ENCODE assay signal across 18 cellular contexts in genomic region chr5:54669285-54669684, GRCh38.
DNase-seq lines count a peak whose midpoint lies in the region; ATAC-seq and TF ChIP-seq lines count a peak whose summit lies in the region.
"Had no signal": no experiment of that assay in that cellular context is flagged by ENCODE, and none has a peak within 500 bp of the region (broad histone marks: within the 10 kb centered on the region; RNA-seq: fewer than 3 reads in every experiment).

No MANE protein-coding gene starts in this region.

- peak overlapping the region in 2 of 11 experiments; percentile 32 to 74; a peak in 3 of 22 replicates for H3K9ac ChIP-seq in BLaER1 treated with 17β-estradiol and CSF1 and Interleukin-3, amounts not matched to agents 10 nM and 100 nM
- H3K9ac ChIP-seq: neural progenitor cell had no signal

- 0 out of 2 replicates have a peak overlapping the region, but pooled peaks have one; percentile 6 for H3K27ac Mint-ChIP-seq in HFFc6
- peak overlapping the region in 3 of 9 donors; percentile 44 to 58 (median 58) for H3K27ac Mint-ChIP-seq in naive thymus-derived CD4-positive, alpha-beta T cell
- H3K27ac Mint-ChIP-seq: activated naive CD8-positive, alpha-beta T cell; neural progenitor cell had no signal

- H3K4me3 Mint-ChIP-seq in HFFc6: no peak overlapping the region
- peak overlapping the region in 6 of 10 donors; percentile 20 to 60 (median 44) for H3K4me3 Mint-ChIP-seq in naive thymus-derived CD4-positive, alpha-beta T cell
- H3K4me3 Mint-ChIP-seq: neural progenitor cell had no signal

- DNase-seq in HFFc6 (no peak), dedifferentiated amniotic fluid mesenchymal stem cell (ENCODE audit: extremely low spot score) (peak; percentile 74), AG08395 (ENCODE audit: low spot score) (no peak), RWPE1 (ENCODE audit: low spot score) (no peak), kidney glomerular epithelial cell (lab: John Stamatoyannopoulos, UW) (no peak)
- DNase-seq in naive thymus-derived CD4-positive, alpha-beta T cell: no peak
- DNase-seq in effector CD4-positive, alpha-beta T cell: no peak
- DNase-seq: activated CD4-positive, alpha-beta T cell treated with anti-CD3 and anti-CD28 coated beads for 4 hours; cerebellar nuclear complex; DMS79; head of caudate nucleus; mammary epithelial cell; SHP77; stimulated activated CD4-positive, alpha-beta T cell treated with anti-CD3 and anti-CD28 coated beads, Interleukin-1b, Interleukin-23, amount 100 ng/mL, for 48 hours; substantia nigra had no signal

- H3K4me1 Mint-ChIP-seq in HFFc6 (ENCODE audit: low read depth): peaks cover 66% of the 10 kb centered on the region
- H3K4me1 Mint-ChIP-seq in naive thymus-derived CD4-positive, alpha-beta T cell: peaks cover 31 to 55% (median 46%) of the 10 kb centered on the region in 7 donors

- POLR2A ChIA-PET in naive thymus-derived CD4-positive, alpha-beta T cell (lab: Charles Lee): no interaction called here
- POLR2A ChIA-PET in RWPE1 (lab: Yijun Ruan, JAX; ENCODE audit: low non-redundant PET): no interaction called here

- intact Hi-C loops in naive thymus-derived CD4-positive, alpha-beta T cell (cut with micrococcal nuclease): no loop called here

- peaks cover 20% of the 10 kb centered on the region; the same call in 1 of the 2 replicates for H3K36me3 Mint-ChIP-seq in HFFc6 (ENCODE audit: low read depth)
- H3K36me3 Mint-ChIP-seq in naive thymus-derived CD4-positive, alpha-beta T cell: peaks cover 5 to 51% (median 8%) of the 10 kb centered on the region in 5 donors
- H3K36me3 Mint-ChIP-seq: neural progenitor cell had no signal

- peaks cover 0 to 29% (median 0%) of the 10 kb centered on the region in 11 experiments; a peak in 4 of 22 replicates for H3K36me3 ChIP-seq in BLaER1 treated with 17β-estradiol and CSF1 and Interleukin-3, amounts not matched to agents 10 nM and 100 nM
- H3K36me3 ChIP-seq in naive thymus-derived CD4-positive, alpha-beta T cell (ENCODE audit: control insufficient read depth in 2 of 3, insufficient read depth in 3 of 3, low read length in 3 of 3): no peaks in the 10 kb centered on the region
- H3K36me3 ChIP-seq: neural progenitor cell had no signal

- H3K4me2 ChIP-seq in BLaER1 treated with 17β-estradiol and CSF1 and Interleukin-3, amounts not matched to agents 10 nM and 100 nM: peak overlapping the region; percentile 63 to 83 (median 73)
- H3K4me2 ChIP-seq: neural progenitor cell had no signal

- ATAC-seq in naive thymus-derived CD4-positive, alpha-beta T cell: no peak

- peaks cover 2% of the 10 kb centered on the region; the same call in 1 of the 2 replicates for H3K27me3 Mint-ChIP-seq in HFFc6 (ENCODE audit: insufficient read depth)
- H3K27me3 Mint-ChIP-seq in naive thymus-derived CD4-positive, alpha-beta T cell: no peaks in the 10 kb centered on the region
- H3K27me3 Mint-ChIP-seq: activated naive CD8-positive, alpha-beta T cell had no signal

- TF ChIP-seq CTCF in HFFc6 (IDR thresholded peaks at IDR 0.05) (no peak), RWPE1 (conservative IDR thresholded peaks at IDR 0.05; ENCODE audit: low read depth) (no peak)

- H4K20me1 ChIP-seq in BLaER1 treated with 17β-estradiol and CSF1 and Interleukin-3, amounts not matched to agents 10 nM and 100 nM: no peaks in the 10 kb centered on the region

- H3K27ac ChIP-seq in BLaER1 treated with 17β-estradiol and CSF1 and Interleukin-3, amounts not matched to agents 10 nM and 100 nM: peak overlapping the region; percentile 9 to 91 (median 57); a peak in 17 of 22 replicates
- H3K27ac ChIP-seq in naive thymus-derived CD4-positive, alpha-beta T cell (ENCODE audit: low read depth, low read length): no peak overlapping the region
- no peak overlapping the region for H3K27ac ChIP-seq in RWPE1
- H3K27ac ChIP-seq: neural progenitor cell had no signal

- CTCF ChIA-PET in naive thymus-derived CD4-positive, alpha-beta T cell (lab: Charles Lee): interaction anchor here (0.9 kb wide), 1 partner anchor 10 kb away, joined by 3 read pairs; no protein-coding TSS in a partner anchor
- CTCF ChIA-PET in RWPE1 (lab: Yijun Ruan, JAX): interaction anchor here (0.6 kb wide), 1 partner anchor 9 kb away, joined by 3 read pairs; no protein-coding TSS in a partner anchor

- peaks cover 8% of the 10 kb centered on the region for H3K9me3 Mint-ChIP-seq in HFFc6
- peaks cover 1 to 31% (median 10%) of the 10 kb centered on the region in 11 donors for H3K9me3 Mint-ChIP-seq in naive thymus-derived CD4-positive, alpha-beta T cell

- H3K27me3 ChIP-seq in BLaER1 treated with 17β-estradiol and CSF1 and Interleukin-3, amounts not matched to agents 10 nM and 100 nM: no peaks in the 10 kb centered on the region
- no peaks in the 10 kb centered on the region for H3K27me3 ChIP-seq in naive thymus-derived CD4-positive, alpha-beta T cell (ENCODE audit: control insufficient read depth in 2 of 2, insufficient read depth in 2 of 2, low read length in 2 of 2)
- H3K27me3 ChIP-seq: neural progenitor cell had no signal

- peaks cover 17 to 71% (median 59%) of the 10 kb centered on the region in 11 experiments for H3K9me3 ChIP-seq in BLaER1 treated with 17β-estradiol and CSF1 and Interleukin-3, amounts not matched to agents 10 nM and 100 nM (replicated peaks in 1 of 11)
- no peaks in the 10 kb centered on the region for H3K9me3 ChIP-seq in naive thymus-derived CD4-positive, alpha-beta T cell (ENCODE audit: control insufficient read depth in 2 of 3, low read length in 3 of 3)

- no peak overlapping the region for H3K4me3 ChIP-seq in BLaER1 treated with 17β-estradiol and CSF1 and Interleukin-3, amounts not matched to agents 10 nM and 100 nM
- H3K4me3 ChIP-seq in naive thymus-derived CD4-positive, alpha-beta T cell (ENCODE audit: low read length): no peak overlapping the region
- H3K4me3 ChIP-seq: neural progenitor cell had no signal

- H3K4me1 ChIP-seq in BLaER1 treated with 17β-estradiol and CSF1 and Interleukin-3, amounts not matched to agents 10 nM and 100 nM: peaks cover 38 to 77% (median 47%) of the 10 kb centered on the region in 10 experiments
- peaks cover 21 to 30% of the 10 kb centered on the region in 2 donors for H3K4me1 ChIP-seq in naive thymus-derived CD4-positive, alpha-beta T cell (ENCODE audit: control insufficient read depth in 2 of 2, insufficient read depth in 2 of 2, low read length in 2 of 2)
- H3K4me1 ChIP-seq: neural progenitor cell had no signal

Comparison
In these comparisons a context has a peak if more than half of its experiments do, and no peak if none do; other contexts are left out.
1. H3K27ac ChIP-seq: peak in BLaER1 treated with 17β-estradiol and CSF1 and Interleukin-3, amounts not matched to agents 10 nM and 100 nM (11 of 11); none in naive thymus-derived CD4-positive, alpha-beta T cell (single experiment) and RWPE1 (single experiment).